12 cellular contexts compared by ENCODE assay signal in the genomic region with DNA sequence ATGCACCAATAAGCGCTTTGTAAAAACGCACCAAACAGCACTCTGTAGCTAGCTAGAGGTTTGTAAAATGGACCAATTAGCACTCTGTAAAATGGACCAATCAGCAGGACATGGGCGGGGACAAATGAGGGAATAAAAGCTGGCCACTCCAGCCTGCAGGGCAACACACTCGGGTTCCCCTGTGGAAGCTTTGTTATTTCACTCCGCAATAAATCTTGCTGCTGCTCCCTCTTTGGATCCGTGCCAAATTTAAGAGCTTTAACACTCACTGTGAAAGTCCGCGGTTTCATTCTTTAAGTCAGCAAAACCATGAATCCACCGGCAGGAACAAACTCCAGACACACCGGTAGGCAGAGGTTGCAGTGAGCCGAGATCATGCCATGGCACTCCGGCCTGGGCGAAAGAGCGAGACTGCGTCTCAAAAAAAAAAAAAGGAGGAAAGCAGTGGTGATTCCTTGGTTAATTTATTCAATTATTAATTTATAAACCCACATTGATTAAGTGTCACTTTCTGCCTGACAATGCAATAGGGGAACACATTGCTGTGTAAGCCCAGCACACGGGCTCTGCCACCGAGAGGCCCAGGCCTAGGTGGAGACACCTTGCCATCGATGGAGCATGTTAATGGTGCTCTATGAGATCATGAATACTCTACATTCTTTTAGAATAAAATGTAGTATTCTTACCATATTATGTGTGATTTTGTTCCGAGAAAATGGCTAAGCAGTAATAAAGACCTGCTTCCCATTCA.
"Had no signal": no experiment of that assay in that cellular context is flagged by ENCODE, and none has a peak within 500 bp of the region (broad histone marks: within the 10 kb centered on the region; RNA-seq: fewer than 3 reads in every experiment).

No MANE protein-coding gene starts in this region.

- DNase-seq: activated CD4-positive, alpha-beta T cell treated with anti-CD3 and anti-CD28 coated beads, Interleukin-2, amount 10 ng/mL, durations not matched to agents 7 days and 5 days; activated CD4-positive, CD25-positive, alpha-beta regulatory T cell; activated CD8-positive, alpha-beta memory T cell treated with anti-CD3 and anti-CD28 coated beads for 24 hours; activated naive CD4-positive, alpha-beta T cell treated with Interleukin-2 at 50 U/mL for 16 hours; central memory CD4-positive, alpha-beta T cell; effector CD4-positive, alpha-beta T cell; kidney; mesendoderm; retina; thyroid gland had no signal

- H3K9me3 Mint-ChIP-seq: activated CD4-positive, alpha-beta T cell treated with anti-CD3 and anti-CD28 coated beads, Interleukin-2, amount 10 ng/mL, durations not matched to agents 7 days and 5 days had no signal

- H3K4me3 Mint-ChIP-seq: activated CD4-positive, alpha-beta T cell treated with anti-CD3 and anti-CD28 coated beads, Interleukin-2, amount 10 ng/mL, durations not matched to agents 7 days and 5 days; neural crest cell had no signal

- ATAC-seq: gastroesophageal sphincter had no signal

- H3K27me3 Mint-ChIP-seq: activated CD4-positive, alpha-beta T cell treated with anti-CD3 and anti-CD28 coated beads, Interleukin-2, amount 10 ng/mL, durations not matched to agents 7 days and 5 days had no signal

- H3K27ac Mint-ChIP-seq: activated CD4-positive, alpha-beta T cell treated with anti-CD3 and anti-CD28 coated beads, Interleukin-2, amount 10 ng/mL, durations not matched to agents 7 days and 5 days had no signal

- H3K4me1 Mint-ChIP-seq: activated CD4-positive, alpha-beta T cell treated with anti-CD3 and anti-CD28 coated beads, Interleukin-2, amount 10 ng/mL, durations not matched to agents 7 days and 5 days; neural crest cell had no signal
